ENCODE assay signal across 24 cellular contexts in genomic region chr14:99816642-99817041, GRCh38.
"Had no signal": no experiment of that assay in that cellular context is flagged by ENCODE, and none has a peak within 500 bp of the region (broad histone marks: within the 10 kb centered on the region; RNA-seq: fewer than 3 reads in every experiment).

No MANE protein-coding gene starts in this region.

- H3K9ac ChIP-seq: parathyroid adenoma had no signal

- H3K4me3 ChIP-seq: cardiac muscle cell, colonic mucosa, heart right ventricle, lower lobe of right lung, prostate gland had no signal

- H3K27ac ChIP-seq: cardiac muscle cell, colonic mucosa, heart right ventricle, lower lobe of right lung, parathyroid adenoma, prostate gland had no signal

- H2AFZ ChIP-seq: parathyroid adenoma had no signal

- ATAC-seq: heart right ventricle; lower lobe of right lung; stimulated activated memory B cell treated with anti-CD40 and anti-IgM and Interleukin-4, amounts not matched to agents 10 μg/mL and 1 μg/mL and 100 μg/mL, for 72 hours; stimulated activated naive CD8-positive, alpha-beta T cell treated with anti-CD3 and anti-CD28 coated beads, Interleukin-15, amount 100 ng/mL, for 72 hours had no signal

- FAIRE-seq: endothelial cell of umbilical vein, islet of Langerhans had no signal

- DNase-seq: cerebellar nuclear complex; colonic mucosa; dermis blood vessel endothelial cell; effector CD4-positive, alpha-beta T cell; endodermal cell; erythroblast; foreskin melanocyte; heart right ventricle; hypothalamus; kidney glomerular epithelial cell; lower lobe of right lung; midbrain; naive B cell; nephron progenitor cell; retina; stimulated activated CD4-positive, alpha-beta T cell treated with anti-CD3 and anti-CD28 coated beads, Interleukin-4, amount 100 ng/mL, for 24 hours; stimulated activated naive CD8-positive, alpha-beta T cell treated with anti-CD3 and anti-CD28 coated beads, Interleukin-15, amount 100 ng/mL, for 72 hours; trophoblast cell had no signal

- H3K27me3 ChIP-seq: colonic mucosa, heart right ventricle had no signal

- H3K4me1 ChIP-seq: colonic mucosa, parathyroid adenoma had no signal

- H3K9me3 ChIP-seq: colonic mucosa, heart right ventricle, lower lobe of right lung, prostate gland had no signal

- H3K36me3 ChIP-seq: cardiac muscle cell, colonic mucosa, lower lobe of right lung, prostate gland had no signal
